Comparison of ENCODE assay signal across 19 cellular contexts in the genomic region with DNA sequence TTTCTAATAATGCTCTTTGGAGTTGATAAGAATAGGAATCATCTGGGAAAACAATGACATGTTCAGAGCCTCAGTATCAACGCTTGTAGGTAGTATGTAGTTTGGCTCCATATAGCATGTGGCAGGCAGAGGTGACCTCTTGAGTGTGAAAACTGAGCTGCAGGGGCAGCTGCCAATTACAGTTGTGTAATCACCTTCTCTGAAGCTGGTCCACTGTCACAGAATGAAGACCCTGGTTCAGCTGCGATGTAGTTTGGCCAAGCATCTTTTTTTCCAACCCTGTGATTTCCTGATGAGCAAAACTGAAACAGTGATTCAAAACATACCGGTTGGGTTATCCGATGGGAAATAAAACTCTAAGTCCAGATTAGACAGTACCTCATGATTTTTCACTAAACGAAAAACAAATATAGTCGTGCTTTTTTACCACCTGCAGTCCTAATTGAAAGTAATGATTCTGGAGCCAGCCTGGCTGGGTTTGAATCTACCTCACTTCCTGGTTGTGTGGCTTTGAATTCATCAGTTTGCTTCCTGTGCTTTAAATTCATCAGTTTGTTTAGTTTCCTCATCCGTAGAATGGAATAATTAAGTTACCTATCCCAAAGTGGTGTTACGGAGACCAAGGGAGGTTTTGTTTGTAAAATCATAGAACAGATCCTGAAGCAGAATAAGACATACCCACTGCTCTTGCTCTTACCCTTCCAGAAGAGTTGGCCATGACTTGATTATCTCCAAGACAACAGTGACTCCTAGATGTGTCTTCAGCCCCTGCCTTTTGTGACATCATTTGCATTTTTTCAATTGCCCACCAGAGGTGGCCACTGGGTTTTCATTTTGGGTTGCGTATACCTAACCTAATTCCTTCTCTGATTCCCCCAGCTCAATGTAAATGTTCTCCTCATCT.
DNase-seq lines count a peak whose midpoint lies in the region; ATAC-seq, FAIRE-seq and TF ChIP-seq lines count a peak whose summit lies in the region.
"Had no signal": no experiment of that assay in that cellular context is flagged by ENCODE, and none has a peak within 500 bp of the region (broad histone marks: within the 10 kb centered on the region; RNA-seq: fewer than 3 reads in every experiment).

No MANE protein-coding gene starts in this region.

- H3K79me2 ChIP-seq in GM12878 (ENCODE audit: control insufficient read depth, insufficient read depth, low read length): no peaks in the 10 kb centered on the region

- DNase-seq in heart left ventricle (no peak), Right ventricle myocardium inferior (ENCODE audit: missing footprints) (no peak), Kasumi-1 (lab: John Stamatoyannopoulos, UW) (peak; percentile 45 to 48), GM12878 (ENCODE audit: low read depth, low spot score) (no peak), DMS79 (lab: John Stamatoyannopoulos, UW) (no peak)
- DNase-seq: aorta; DMS53; hypothalamus; left cardiac atrium; NCI-H1048; NCI-H2171; NK-92 treated with Interleukin-12 subunit alpha and Interleukin-12 subunit beta, amount 100 ng/mL, for 24 hours had no signal

- H3K4me3 Mint-ChIP-seq in stimulated activated memory B cell treated with anti-CD40 and anti-IgM and Interleukin-4, amounts not matched to agents 10 μg/mL and 1 μg/mL and 100 μg/mL, for 72 hours: no peak overlapping the region
- H3K4me3 Mint-ChIP-seq: dendritic cell treated with granulocyte-macrophage colony-stimulating factor and Interleukin-4, amounts not matched to agents 40 ng/mL and 50 ng/mL, for 4 days had no signal

- no peak overlapping the region for H3K9ac ChIP-seq in GM12878 (ENCODE audit: control insufficient read depth, insufficient read depth, low read length)

- no peak overlapping the region for H3K4me3 ChIP-seq in heart left ventricle
- H3K4me3 ChIP-seq in GM12878: no peak overlapping the region
- H3K4me3 ChIP-seq: prostate gland, thoracic aorta had no signal

- peaks cover 32% of the 10 kb centered on the region for H3K4me1 Mint-ChIP-seq in stimulated activated memory B cell treated with anti-CD40 and anti-IgM and Interleukin-4, amounts not matched to agents 10 μg/mL and 1 μg/mL and 100 μg/mL, for 72 hours

- H3K4me2 ChIP-seq in GM12878 (ENCODE audit: control insufficient read depth, insufficient read depth): peak overlapping the region; percentile 27

- no peak for TF ChIP-seq CTCF in heart left ventricle (IDR thresholded peaks at IDR 0.05)
- peak; percentile 9 to 49 (median 32); a peak in 3 of 6 replicates for TF ChIP-seq CTCF in GM12878 (IDR thresholded peaks at IDR 0.05 in 2 of 3, conservative IDR thresholded peaks at IDR 0.05 in 1 of 3; ENCODE audit: control insufficient read depth in 2 of 3, extremely low read depth in 1 of 3, insufficient read depth in 1 of 3, low read depth in 3 of 3, low read length in 3 of 3)

- no peaks in the 10 kb centered on the region for H3K9me3 Mint-ChIP-seq in stimulated activated memory B cell treated with anti-CD40 and anti-IgM and Interleukin-4, amounts not matched to agents 10 μg/mL and 1 μg/mL and 100 μg/mL, for 72 hours

- POLR2A ChIA-PET in GM12878 (lab: Charles Lee): no interaction called here

- in situ Hi-C loops in GM12878 (cut with MboI): loop anchor here (25.0 kb wide), 1 partner anchor 357 kb away; no protein-coding TSS in a partner anchor

- ATAC-seq in heart left ventricle (peak; percentile 32 to 63 (median 56)), Right ventricle myocardium inferior (no peak), GM12878 (peak; percentile 68), HG02970 (IDR thresholded peaks at IDR 0.05; ENCODE audit: low FRiP score, unreplicated experiment) (no peak), GM18870 (IDR thresholded peaks at IDR 0.05; ENCODE audit: unreplicated experiment) (no peak)
- ATAC-seq in stimulated activated memory B cell treated with anti-CD40 and anti-IgM and Interleukin-4, amounts not matched to agents 10 μg/mL and 1 μg/mL and 100 μg/mL, for 72 hours: no peak
- ATAC-seq: left cardiac atrium had no signal

- H4K20me1 ChIP-seq in GM12878 (ENCODE audit: control insufficient read depth, insufficient read depth): no peaks in the 10 kb centered on the region

- SMC1A ChIA-PET in GM12878 (lab: Charles Lee; ENCODE audit: uncharacterized antibody, unreplicated experiment): interaction anchor here (0.6 to 1.2 kb wide), 5 partner anchors 10 to 1083 kb away, joined by 3 to 4 read pairs (median 3); no protein-coding TSS in a partner anchor

- no peaks in the 10 kb centered on the region for H3K36me3 ChIP-seq in heart left ventricle
- H3K36me3 ChIP-seq in GM12878 (ENCODE audit: control insufficient read depth in 2 of 2, insufficient read depth in 2 of 2, low read length in 1 of 2): no peaks in the 10 kb centered on the region
- H3K36me3 ChIP-seq: prostate gland, thoracic aorta had no signal

- H2AFZ ChIP-seq in GM12878 (ENCODE audit: control insufficient read depth, low read depth, low read length): peak overlapping the region; percentile 19

- CTCF ChIA-PET in GM12878 (lab: Yijun Ruan, JAX): interaction anchor here (0.8 to 3.6 kb wide), 4 partner anchors 9 to 165 kb away, joined by 3 to 11 read pairs (median 5); no protein-coding TSS in a partner anchor

- no peak for TF ChIP-seq POLR2A in heart left ventricle (IDR thresholded peaks at IDR 0.05)
- no peak for TF ChIP-seq POLR2A in GM12878 (IDR thresholded peaks at IDR 0.05; ENCODE audit: low read depth, low read length)

- no peaks in the 10 kb centered on the region for H3K27me3 ChIP-seq in heart left ventricle
- H3K27me3 ChIP-seq in GM12878 (replicated peaks in 1 of 2; ENCODE audit: control insufficient read depth in 2 of 2, insufficient read depth in 2 of 2, low read length in 1 of 2): no peaks in the 10 kb centered on the region

- H3K36me3 Mint-ChIP-seq in stimulated activated memory B cell treated with anti-CD40 and anti-IgM and Interleukin-4, amounts not matched to agents 10 μg/mL and 1 μg/mL and 100 μg/mL, for 72 hours: no peaks in the 10 kb centered on the region

- no peak overlapping the region for H3K27ac ChIP-seq in heart left ventricle
- H3K27ac ChIP-seq in GM12878 (ENCODE audit: control insufficient read depth, insufficient read depth): no peak overlapping the region
- H3K27ac ChIP-seq: prostate gland, thoracic aorta had no signal

- intact Hi-C loops in heart left ventricle (cut with DNase I) (no loop called here), Right ventricle myocardium inferior (cut with DNase I) (no loop called here), GM12878 (cut with micrococcal nuclease; ENCODE audit: unreplicated experiment) (loop anchor here (5.0 kb wide), 1 partner anchor 142 kb away; no protein-coding TSS in a partner anchor)

- TF ChIP-seq RAD21 in GM12878 (IDR thresholded peaks at IDR 0.05; ENCODE audit: insufficient read depth, low read depth, low read length): peak; percentile 40; the same call in 1 of the 2 replicates

- H3K4me1 ChIP-seq in heart left ventricle (peaks cover 0 to 34% (median 6%) of the 10 kb centered on the region in 12 donors), GM12878 (ENCODE audit: control insufficient read depth, insufficient read depth, low read length) (peaks cover 18% of the 10 kb centered on the region)
- H3K4me1 ChIP-seq: prostate gland had no signal

- no peak for FAIRE-seq in GM12878 (lab: Jason Lieb, UNC)
- FAIRE-seq: GM19239 had no signal

- WGBS in heart left ventricle, 4 donors: 85 to 91% (median 89%) methylated on average over 9 of the region's 9 CpGs
- WGBS in GM12878 (ENCODE audit: insufficient coverage, insufficient replicate concordance, low lambda C conversion rate, missing lambda C conversion rate): 18% methylated on average over 9 of the region's 9 CpGs

- RAD21 ChIA-PET in GM12878 (lab: Charles Lee; ENCODE audit: unreplicated experiment): interaction anchor here (0.9 kb wide), 1 partner anchor 61 kb away, joined by 3 read pairs; no protein-coding TSS in a partner anchor

- no peak for TF ChIP-seq EP300 in GM12878 (IDR thresholded peaks at IDR 0.05; ENCODE audit: borderline replicate concordance in 1 of 2, control insufficient read depth in 1 of 2, low read depth in 2 of 2, low read length in 2 of 2)

- H3K9me3 ChIP-seq in heart left ventricle: peaks cover 0 to 11% (median 0%) of the 10 kb centered on the region in 12 donors
- H3K9me3 ChIP-seq in GM12878 (replicated peaks; ENCODE audit: control insufficient read depth, insufficient read depth, low read length): peaks cover 3% of the 10 kb centered on the region; the same call in 2 of the 3 replicates
- H3K9me3 ChIP-seq: prostate gland, thoracic aorta had no signal

- BruUV-seq in GM12878 (replicated peaks; lab: Mats Ljungman, UMichigan): no TSS peak

- H3K27me3 Mint-ChIP-seq in stimulated activated memory B cell treated with anti-CD40 and anti-IgM and Interleukin-4, amounts not matched to agents 10 μg/mL and 1 μg/mL and 100 μg/mL, for 72 hours: no peaks in the 10 kb centered on the region

- peak overlapping the region; percentile 7 for H3K27ac Mint-ChIP-seq in stimulated activated memory B cell treated with anti-CD40 and anti-IgM and Interleukin-4, amounts not matched to agents 10 μg/mL and 1 μg/mL and 100 μg/mL, for 72 hours
- H3K27ac Mint-ChIP-seq: dendritic cell treated with granulocyte-macrophage colony-stimulating factor and Interleukin-4, amounts not matched to agents 40 ng/mL and 50 ng/mL, for 4 days had no signal

TF ChIP-seq in GM12878, 131 proteins besides CTCF, POLR2A, EP300 and RAD21 (continues in another document):
- no peak for TF ChIP-seq SPI1 (IDR thresholded peaks at IDR 0.05; ENCODE audit: borderline replicate concordance, insufficient read depth, low read depth, low read length)
- no peak for TF ChIP-seq SKIL (IDR thresholded peaks at IDR 0.05; ENCODE audit: low read depth, poor library complexity, severe bottlenecking)
- no peak for TF ChIP-seq SUZ12 (IDR thresholded peaks at IDR 0.05; ENCODE audit: unreplicated experiment)
- TF ChIP-seq CHD2 (IDR thresholded peaks at IDR 0.05; ENCODE audit: borderline replicate concordance, low read depth, low read length): no peak
- no peak for TF ChIP-seq TBL1XR1 (IDR thresholded peaks at IDR 0.05; ENCODE audit: low read depth, low read length)

Comparison
In these comparisons a context has a peak if more than half of its experiments do, and no peak if none do; other contexts are left out.
1. ATAC-seq: peak in heart left ventricle (4 of 4) and GM12878 (single experiment); none in Right ventricle myocardium inferior (single experiment), stimulated activated memory B cell treated with anti-CD40 and anti-IgM and Interleukin-4, amounts not matched to agents 10 μg/mL and 1 μg/mL and 100 μg/mL, for 72 hours (single experiment), HG02970 (single experiment) and GM18870 (single experiment).
2. DNase-seq: peak in Kasumi-1 (2 of 2); none in heart left ventricle (0 of 5), Right ventricle myocardium inferior (single experiment), GM12878 (single experiment) and DMS79 (single experiment).
3. CTCF ChIP-seq: peak in GM12878 (3 of 3); none in heart left ventricle (0 of 12).